ENCODE assay signal across 32 cellular contexts in the genomic region with DNA sequence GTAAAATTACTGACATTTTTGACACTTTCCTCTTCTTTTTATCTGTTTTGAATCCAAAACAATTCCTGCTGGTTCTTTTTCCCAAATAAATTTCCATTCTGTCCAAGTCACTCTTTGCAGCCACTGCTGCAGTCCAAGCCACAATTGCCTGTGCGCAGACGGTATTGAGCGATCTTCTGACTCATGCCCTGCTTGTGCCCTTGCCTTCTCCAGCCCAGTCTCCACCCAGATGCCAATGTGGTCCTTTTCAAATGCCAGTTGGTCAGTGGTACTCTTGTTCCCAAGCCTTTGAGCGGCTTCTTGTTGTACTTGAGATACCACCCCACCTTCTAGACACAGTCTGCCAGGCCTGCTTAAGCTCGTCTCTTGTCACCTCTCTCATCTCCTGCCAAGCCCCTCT.
DNase-seq lines count a peak whose midpoint lies in the region; ATAC-seq, FAIRE-seq and TF ChIP-seq lines count a peak whose summit lies in the region.
"Had no signal": no experiment of that assay in that cellular context is flagged by ENCODE, and none has a peak within 500 bp of the region (broad histone marks: within the 10 kb centered on the region; RNA-seq: fewer than 3 reads in every experiment).

No MANE protein-coding gene starts in this region.

- no peak overlapping the region for H2AK5ac ChIP-seq in H1 (ENCODE audit: low read depth, low read length)

- H3K27ac ChIP-seq in H1 (ENCODE audit: low read depth, low read length) (no peak overlapping the region), tibial nerve (no peak overlapping the region)
- H3K27ac ChIP-seq: esophagus squamous epithelium, parathyroid adenoma, SJCRH30, suprapubic skin had no signal

- no peak overlapping the region for H4K91ac ChIP-seq in H1 (replicated peaks; ENCODE audit: insufficient read length, low read length)

- TF ChIP-seq POLR2A in H1 (IDR thresholded peaks at IDR 0.05; ENCODE audit: control extremely low read depth in 1 of 2, low read depth in 2 of 2, low read length in 2 of 2) (no peak), tibial nerve (IDR thresholded peaks at IDR 0.05) (no peak)

- POLR2A ChIA-PET in H1 (lab: Charles Lee; ENCODE audit: partially characterized antibody), result no interaction called here

- H2BK15ac ChIP-seq in H1 (ENCODE audit: low read length), result no peak overlapping the region

- H3K36me3 Mint-ChIP-seq in Calu3 (ENCODE audit: insufficient read depth, unreplicated experiment) (peaks cover 4% of the 10 kb centered on the region), osteocyte (ENCODE audit: unreplicated experiment) (peaks cover 5% of the 10 kb centered on the region)
- H3K36me3 Mint-ChIP-seq: natural killer cell had no signal

- 0 out of 2 replicates have a peak overlapping the region, but pooled peaks have one; percentile 13 for H2BK5ac ChIP-seq in H1 (ENCODE audit: low read depth, low read length)

- H3K4me1 ChIP-seq in H1 (replicated peaks in 1 of 4; ENCODE audit: control insufficient read depth in 3 of 4, insufficient read depth in 4 of 4, low read length in 3 of 4) (peaks cover 2 to 18% (median 13%) of the 10 kb centered on the region in 4 experiments; a peak in 6 of 7 replicates), tibial nerve (peaks cover 0 to 38% (median 16%) of the 10 kb centered on the region in 4 donors)

- FAIRE-seq in H1 (lab: Jason Lieb, UNC) (no peak), urothelium cell line (lab: Jason Lieb, UNC) (no peak)
- FAIRE-seq: A549, K562 had no signal

- H3K18ac ChIP-seq in H1 (ENCODE audit: extremely low read depth, low read length), result no peak overlapping the region

- no peak overlapping the region for H3K56ac ChIP-seq in H1 (replicated peaks; ENCODE audit: insufficient read length, low read depth, low read length)

- H3K4me3 ChIP-seq in H1 (ENCODE audit: extremely low read depth in 1 of 4, insufficient read depth in 2 of 4, low read depth in 3 of 4, low read length in 4 of 4) (no peak overlapping the region), tibial nerve (no peak overlapping the region)
- H3K4me3 ChIP-seq: A549, esophagus squamous epithelium, HAP-1, K562, SJCRH30, suprapubic skin had no signal

- H2BK12ac ChIP-seq in H1 (ENCODE audit: low read depth, low read length), result no peak overlapping the region

- intact Hi-C loops in Calu3 (cut with micrococcal nuclease; ENCODE audit: unreplicated experiment), result loop anchor here (5.0 kb wide), 1 partner anchor 42 kb away; no protein-coding TSS in a partner anchor

- H2AFZ ChIP-seq in H1 (ENCODE audit: low read length), result no peak overlapping the region
- H2AFZ ChIP-seq: parathyroid adenoma had no signal

- BruUV-seq in Calu3 (replicated peaks; lab: Mats Ljungman, UMichigan), result no TSS peak

- H3K27me3 Mint-ChIP-seq in Calu3 (ENCODE audit: unreplicated experiment), result no peaks in the 10 kb centered on the region
- H3K27me3 Mint-ChIP-seq in osteocyte (ENCODE audit: unreplicated experiment), result no peaks in the 10 kb centered on the region
- H3K27me3 Mint-ChIP-seq: activated naive CD4-positive, alpha-beta T cell treated with anti-CD3 and anti-CD28 coated beads, Interleukin-2, amount 50 U/mL, for 24 hours; CD8-positive, alpha-beta memory T cell; stimulated activated naive B cell treated with anti-CD40 and anti-IgM and Interleukin-4, amounts not matched to agents 10 μg/mL and 1 μg/mL and 100 μg/mL, for 72 hours had no signal

- peak overlapping the region; percentile 42 for H3K27ac Mint-ChIP-seq in Calu3 (ENCODE audit: unreplicated experiment)
- peak overlapping the region; percentile 39 for H3K27ac Mint-ChIP-seq in osteocyte (ENCODE audit: unreplicated experiment)
- H3K27ac Mint-ChIP-seq: activated naive CD4-positive, alpha-beta T cell treated with anti-CD3 and anti-CD28 coated beads, Interleukin-2, amount 50 U/mL, for 24 hours; activated T-helper 2 cell treated with anti-CD3 and anti-CD28 coated beads, Interferon-gamma antibody, Interleukin-2, Interleukin-4, amounts not matched to agents 10 μg/mL and 5 μg/mL and 100 μg/mL, durations not matched to agents 14 hours and 24 hours and 36 hours; mesothelial cell of epicardium; natural killer cell; stimulated activated naive B cell treated with anti-CD40 and anti-IgM and Interleukin-4, amounts not matched to agents 10 μg/mL and 1 μg/mL and 100 μg/mL, for 72 hours had no signal

- H3K9me3 ChIP-seq in H1 (ENCODE audit: insufficient read depth in 2 of 2, low read depth in 1 of 2, low read length in 1 of 2) (no peaks in the 10 kb centered on the region), tibial nerve (no peaks in the 10 kb centered on the region)
- H3K9me3 ChIP-seq: A549, esophagus squamous epithelium, HAP-1, SJCRH30, suprapubic skin had no signal

- no peak overlapping the region for H4K8ac ChIP-seq in H1 (ENCODE audit: extremely low read depth, insufficient read depth, low read length)

- no peaks in the 10 kb centered on the region for H4K20me1 ChIP-seq in H1 (replicated peaks in 1 of 2; ENCODE audit: control insufficient read depth in 1 of 2, insufficient read depth in 2 of 2, low read length in 2 of 2)

- H4K5ac ChIP-seq in H1 (ENCODE audit: insufficient read length, low read depth, low read length), result no peak overlapping the region

- no peak overlapping the region for H3K9ac ChIP-seq in H1 (replicated peaks in 1 of 4; ENCODE audit: extremely low read depth in 1 of 4, low read depth in 3 of 4, low read length in 3 of 4)
- H3K9ac ChIP-seq: parathyroid adenoma had no signal

- no peaks in the 10 kb centered on the region for H3K9me3 Mint-ChIP-seq in Calu3 (ENCODE audit: low read depth, unreplicated experiment)
- H3K9me3 Mint-ChIP-seq in osteocyte (ENCODE audit: unreplicated experiment), result no peaks in the 10 kb centered on the region
- H3K9me3 Mint-ChIP-seq: activated naive CD4-positive, alpha-beta T cell treated with anti-CD3 and anti-CD28 coated beads, Interleukin-2, amount 50 U/mL, for 24 hours; activated T-helper 2 cell treated with anti-CD3 and anti-CD28 coated beads, Interferon-gamma antibody, Interleukin-2, Interleukin-4, amounts not matched to agents 10 μg/mL and 5 μg/mL and 100 μg/mL, durations not matched to agents 14 hours and 24 hours and 36 hours; CD8-positive, alpha-beta memory T cell; mesothelial cell of epicardium; natural killer cell; stimulated activated naive B cell treated with anti-CD40 and anti-IgM and Interleukin-4, amounts not matched to agents 10 μg/mL and 1 μg/mL and 100 μg/mL, for 72 hours had no signal

- TF ChIP-seq CTCF in Calu3 (IDR thresholded peaks at IDR 0.05; ENCODE audit: unreplicated experiment) (no peak), H1 (IDR thresholded peaks at IDR 0.05; ENCODE audit: control extremely low read depth in 1 of 3, insufficient read depth in 1 of 3, low read depth in 1 of 3, low read length in 3 of 3) (no peak), osteocyte (IDR thresholded peaks at IDR 0.05) (no peak), tibial nerve (IDR thresholded peaks at IDR 0.05) (no peak)

- H3K79me2 ChIP-seq in H1 (ENCODE audit: control insufficient read depth in 1 of 2, insufficient read depth in 2 of 2, low read length in 2 of 2), result peaks cover 0 to 60% of the 10 kb centered on the region in 2 experiments; a peak in 3 of 4 replicates

- 96% methylated on average over 5 of the region's 5 CpGs; no CpG with 5 or more reads in 1 of the 2 experiments for WGBS in H1 (ENCODE audit: extremely low coverage in 1 of 2, insufficient coverage in 1 of 2, insufficient read length in 1 of 2, insufficient replicate concordance in 2 of 2, low coverage in 1 of 2, low lambda C conversion rate in 2 of 2, missing lambda C conversion rate in 1 of 2), 2 experiments
- 80 to 94% methylated on average over 5 of the region's 5 CpGs for WGBS in tibial nerve, 2 donors

- no peak overlapping the region for H3K23ac ChIP-seq in H1 (ENCODE audit: insufficient read length)

- no peak overlapping the region for H3K14ac ChIP-seq in H1 (ENCODE audit: insufficient read length)

- H3K4me3 Mint-ChIP-seq in Calu3 (ENCODE audit: low read depth, unreplicated experiment) (peak overlapping the region; percentile 9), osteocyte (ENCODE audit: unreplicated experiment) (no peak overlapping the region)
- H3K4me3 Mint-ChIP-seq: activated naive CD4-positive, alpha-beta T cell treated with anti-CD3 and anti-CD28 coated beads, Interleukin-2, amount 50 U/mL, for 24 hours; CD8-positive, alpha-beta memory T cell; mesothelial cell of epicardium; natural killer cell; stimulated activated naive B cell treated with anti-CD40 and anti-IgM and Interleukin-4, amounts not matched to agents 10 μg/mL and 1 μg/mL and 100 μg/mL, for 72 hours had no signal

- H3K4ac ChIP-seq in H1 (replicated peaks; ENCODE audit: insufficient read length, low read depth, low read length), result no peak overlapping the region

- peaks cover 2% of the 10 kb centered on the region; the same call in 1 of the 2 replicates for H3K79me1 ChIP-seq in H1 (ENCODE audit: low read depth, low read length)

- H2BK120ac ChIP-seq in H1 (replicated peaks; ENCODE audit: low read depth, low read length), result no peak overlapping the region

- H3K27me3 ChIP-seq in H1 (replicated peaks in 1 of 4; ENCODE audit: control insufficient read depth in 3 of 4, extremely low read depth in 1 of 4, insufficient read depth in 3 of 4, low read length in 3 of 4) (no peaks in the 10 kb centered on the region), tibial nerve (no peaks in the 10 kb centered on the region)
- H3K27me3 ChIP-seq: esophagus squamous epithelium, SJCRH30, suprapubic skin had no signal

- H3K4me1 Mint-ChIP-seq in Calu3 (ENCODE audit: low read depth, unreplicated experiment), result peaks cover 45% of the 10 kb centered on the region
- peaks cover 77% of the 10 kb centered on the region for H3K4me1 Mint-ChIP-seq in osteocyte (ENCODE audit: unreplicated experiment)

- no peak overlapping the region for H3K4me2 ChIP-seq in H1 (ENCODE audit: insufficient read depth in 1 of 2, low read depth in 2 of 2, low read length in 2 of 2)
- H3K4me2 ChIP-seq: A549 had no signal

- H3K36me3 ChIP-seq in H1 (ENCODE audit: control insufficient read depth in 2 of 4, insufficient read depth in 4 of 4, low read length in 3 of 4) (no peaks in the 10 kb centered on the region; a peak in 2 of 8 replicates), tibial nerve (peaks cover 0 to 11% (median 0%) of the 10 kb centered on the region in 3 donors)
- H3K36me3 ChIP-seq: esophagus squamous epithelium, HAP-1, SJCRH30, suprapubic skin had no signal

- no peak for TF ChIP-seq RAD21 in H1 (IDR thresholded peaks at IDR 0.05 in 1 of 2, conservative IDR thresholded peaks at IDR 0.05 in 1 of 2; ENCODE audit: low read depth in 2 of 2, low read length in 2 of 2)

- TF ChIP-seq EP300 in H1 (IDR thresholded peaks at IDR 0.05; ENCODE audit: borderline replicate concordance in 1 of 2, low read depth in 2 of 2, low read length in 2 of 2) (no peak), tibial nerve (IDR thresholded peaks at IDR 0.05) (no peak)

- ATAC-seq in GM19035 (IDR thresholded peaks at IDR 0.05; ENCODE audit: unreplicated experiment), result no peak
- ATAC-seq: A549; K562; left lobe of liver; natural killer cell; sciatic nerve; stimulated activated naive B cell treated with anti-CD40 and anti-IgM and Interleukin-4, amounts not matched to agents 10 μg/mL and 1 μg/mL and 100 μg/mL, for 72 hours had no signal

- H3K23me2 ChIP-seq in H1 (ENCODE audit: low read depth, low read length), result no peaks in the 10 kb centered on the region

- peak; percentile 40 for DNase-seq in Calu3
- DNase-seq in M059J (ENCODE audit: low read depth), result peak; percentile 84
- no peak for DNase-seq in H1 (ENCODE audit: low read depth in 1 of 2, low spot score in 2 of 2)
- DNase-seq in osteocyte (ENCODE audit: extremely low spot score, unreplicated experiment), result no peak
- no peak for DNase-seq in tibial nerve (ENCODE audit: low spot score in 2 of 2)
- no peak for DNase-seq in urothelium cell line (ENCODE audit: low spot score)
- no peak for DNase-seq in NCI-H345 treated with DMSO at 0.1 percent for 48 hours (lab: John Stamatoyannopoulos, UW; ENCODE audit: unreplicated experiment)
- DNase-seq: activated CD4-positive, alpha-beta T cell treated with anti-CD3 and anti-CD28 coated beads, Interleukin-2, amount 50 U/mL, for 4 hours; activated CD4-positive, CD25-positive, alpha-beta regulatory T cell; activated CD8-positive, alpha-beta memory T cell treated with anti-CD3 and anti-CD28 coated beads, Interleukin-2, amount 50 U/mL, for 4 hours; CD8-positive, alpha-beta memory T cell; central memory CD4-positive, alpha-beta T cell; esophagus squamous epithelium; natural killer cell; NCI-H1436; NCI-H345; NCI-H748 treated with DMSO at 0.1 percent for 48 hours; SJCRH30; stimulated activated CD4-positive, alpha-beta T cell treated with anti-CD3 and anti-CD28 coated beads, Interleukin-4, amount 100 ng/mL, for 4 hours; stimulated activated naive B cell treated with anti-CD40 and anti-IgM and Interleukin-4, amounts not matched to agents 10 μg/mL and 1 μg/mL and 100 μg/mL, for 72 hours; T1000 had no signal

- CTCF ChIA-PET in Calu3 (lab: Charles Lee) (no interaction called here), H1 (lab: Charles Lee; ENCODE audit: partially characterized antibody) (no interaction called here)

- H2BK20ac ChIP-seq in H1 (ENCODE audit: low read length), result no peak overlapping the region

Comparison
In these comparisons a context has a peak if more than half of its experiments do, and no peak if none do; other contexts are left out.
1. DNase-seq: peak in Calu3 (single experiment) and M059J (single experiment); none in H1 (0 of 2), osteocyte (single experiment), tibial nerve (0 of 2), urothelium cell line (single experiment) and NCI-H345 treated with DMSO at 0.1 percent for 48 hours (single experiment).